ENCODE assay signal across 8 cellular contexts in the genomic region with DNA sequence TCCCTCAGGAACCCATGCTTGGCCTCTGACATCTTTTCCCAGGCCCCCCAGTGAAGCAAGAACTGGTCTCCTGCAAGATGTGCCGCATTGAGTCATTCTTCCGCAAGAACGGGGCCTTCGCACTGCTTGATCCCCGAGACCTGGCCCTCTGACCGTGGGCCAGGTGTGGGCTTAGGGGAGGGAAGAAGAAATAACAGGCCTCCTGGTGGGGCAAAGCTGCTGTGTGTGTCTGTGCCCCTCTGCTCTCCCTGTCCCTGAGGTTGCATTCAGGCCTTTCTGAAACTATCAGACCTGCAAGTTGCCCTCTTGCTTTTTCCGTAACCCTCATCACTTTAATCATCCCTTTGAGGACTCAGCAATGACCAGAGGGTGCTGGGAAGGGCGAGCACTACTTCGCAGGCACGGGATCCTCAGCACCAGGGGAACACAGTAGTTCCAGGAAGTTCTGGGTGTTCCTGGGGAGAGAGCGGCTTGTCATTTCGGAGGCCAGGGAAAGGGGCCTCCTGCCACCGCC. TPM values are rescaled to one million over a fixed set of nuclear protein-coding genes. Genes with fewer than 3 reads are reported as not detected.
DNase-seq lines count a peak whose midpoint lies in the region; ATAC-seq and TF ChIP-seq lines count a peak whose summit lies in the region.

No MANE protein-coding gene starts in this region.

- DNase-seq in COLO668 (lab: John Stamatoyannopoulos, UW; ENCODE audit: unreplicated experiment): peak; percentile 62
- DNase-seq in RWPE2 (ENCODE audit: low spot score): no peak
- no peak for DNase-seq in fibroblast of the aortic adventitia (ENCODE audit: low read depth)
- DNase-seq in osteocyte (ENCODE audit: extremely low spot score, unreplicated experiment): no peak
- DNase-seq in islet precursor cell: no peak
- no peak for DNase-seq in NCI-H1694 treated with DMSO at 0.1 percent for 48 hours (lab: John Stamatoyannopoulos, UW)

- peaks cover 22% of the 10 kb centered on the region for H3K4me1 Mint-ChIP-seq in osteocyte (ENCODE audit: unreplicated experiment)

- peaks cover 42% of the 10 kb centered on the region for H3K4me1 ChIP-seq in RWPE2 (ENCODE audit: insufficient read depth, poor library complexity, severe bottlenecking)

- H3K27ac Mint-ChIP-seq in osteocyte (ENCODE audit: unreplicated experiment): no peak overlapping the region

- H3K27ac ChIP-seq in RWPE2 (ENCODE audit: poor library complexity, severe bottlenecking): no peak overlapping the region

- TF ChIP-seq CTCF in RWPE2 (IDR thresholded peaks at IDR 0.05; ENCODE audit: poor library complexity, severe bottlenecking) (no peak), fibroblast of the aortic adventitia (IDR thresholded peaks at IDR 0.05; ENCODE audit: insufficient read depth, low read length) (no peak), osteocyte (IDR thresholded peaks at IDR 0.05) (no peak)

- H3K36me3 Mint-ChIP-seq in osteocyte (ENCODE audit: unreplicated experiment): peaks cover 22% of the 10 kb centered on the region

- no peak; the same call in 2 of the 3 replicates for ATAC-seq in RWPE2 (ENCODE audit: low read depth)
- no peak for ATAC-seq in HG03097 (IDR thresholded peaks at IDR 0.05; ENCODE audit: low FRiP score, unreplicated experiment)
- ATAC-seq in GM18519 (IDR thresholded peaks at IDR 0.05; ENCODE audit: low FRiP score, unreplicated experiment): no peak

- H3K27me3 ChIP-seq in RWPE2 (ENCODE audit: insufficient read depth, poor library complexity, severe bottlenecking): no peaks in the 10 kb centered on the region

- H3K9me3 Mint-ChIP-seq in osteocyte (ENCODE audit: unreplicated experiment): no peaks in the 10 kb centered on the region

- H3K4me3 Mint-ChIP-seq in osteocyte (ENCODE audit: unreplicated experiment): peak overlapping the region; percentile 22

- H3K36me3 ChIP-seq in RWPE2 (ENCODE audit: low read depth): peaks cover 9% of the 10 kb centered on the region

- H3K9me3 ChIP-seq in RWPE2 (ENCODE audit: severe bottlenecking): no peaks in the 10 kb centered on the region

- H3K4me3 ChIP-seq in RWPE2 (ENCODE audit: severe bottlenecking): peak overlapping the region; percentile 48
- H3K4me3 ChIP-seq in fibroblast of the aortic adventitia (ENCODE audit: low read depth, low read length): peak overlapping the region; percentile 54

- H3K27me3 Mint-ChIP-seq in osteocyte (ENCODE audit: unreplicated experiment): peaks cover 5% of the 10 kb centered on the region

RNA-seq across cellular contexts. Expression of gene ATP6V1F, which starts 6.0 kb away (rescaled TPM):
- total RNA-seq in fibroblast of the aortic adventitia (ENCODE audit: low replicate concordance): 6.1 and 76.7 TPM in 2 replicates
- 161 and 162 TPM in 2 replicates for total RNA-seq in osteocyte

RNA-seq across cellular contexts. Expression of gene FLNC, which starts 38.5 kb away (rescaled TPM):
- total RNA-seq in fibroblast of the aortic adventitia (ENCODE audit: low replicate concordance) (43.7 and 193 TPM in 2 replicates), osteocyte (26.9 and 28.6 TPM in 2 replicates)

RNA-seq across cellular contexts. Expression of gene KCP, which starts 41.8 kb away (rescaled TPM):
- total RNA-seq in fibroblast of the aortic adventitia (ENCODE audit: low replicate concordance) (0.09 and 1.6 TPM in 2 replicates), osteocyte (0.55 and 0.70 TPM in 2 replicates)
